ENCODE assay signal across 9 cellular contexts in genomic region chr3:45462522-45463262, GRCh38.
A peak's percentile ranks its signal among the peaks of the same experiment; 100 is the strongest.
DNase-seq lines count a peak whose midpoint lies in the region; ATAC-seq and TF ChIP-seq lines count a peak whose summit lies in the region.
"Had no signal": no experiment of that assay in that cellular context is flagged by ENCODE, and none has a peak within 500 bp of the region (broad histone marks: within the 10 kb centered on the region; RNA-seq: fewer than 3 reads in every experiment).

No MANE protein-coding gene starts in this region.

- peak; percentile 62 for ATAC-seq in GM21360 (IDR thresholded peaks at IDR 0.05; ENCODE audit: unreplicated experiment)
- no peak for ATAC-seq in GM19467 (IDR thresholded peaks at IDR 0.05; ENCODE audit: unreplicated experiment)

- peaks cover 46% of the 10 kb centered on the region for H3K36me3 ChIP-seq in Karpas-422 (ENCODE audit: insufficient read depth, low read length)

- H3K9ac ChIP-seq in Karpas-422 (ENCODE audit: low read length), result peak overlapping the region; percentile 62

- H3K27ac ChIP-seq in Karpas-422 (ENCODE audit: low read length), result peak overlapping the region; percentile 97

- peaks cover 19% of the 10 kb centered on the region for H3K79me2 ChIP-seq in Karpas-422 (ENCODE audit: low read length)

- no peak overlapping the region for H2AFZ ChIP-seq in Karpas-422 (ENCODE audit: low read length)

- H3K9me3 ChIP-seq in Karpas-422 (ENCODE audit: low read length), result no peaks in the 10 kb centered on the region; the same call in 1 of the 2 replicates

- no peak for TF ChIP-seq CTCF in astrocyte of the spinal cord (IDR thresholded peaks at IDR 0.05; ENCODE audit: low read depth, low read length)

- H3K9me2 ChIP-seq in Karpas-422 (replicated peaks; ENCODE audit: insufficient read depth, low read length), result no peaks in the 10 kb centered on the region

- peak overlapping the region; percentile 49 for H3K4me3 ChIP-seq in Karpas-422 (ENCODE audit: low read length)
- H3K4me3 ChIP-seq in astrocyte of the spinal cord (ENCODE audit: low read depth, low read length), result no peak overlapping the region

- H3K27me3 ChIP-seq in Karpas-422 (ENCODE audit: low read length), result no peaks in the 10 kb centered on the region

- H3K4me2 ChIP-seq in Karpas-422 (ENCODE audit: low read depth, low read length, poor library complexity, severe bottlenecking), result peak overlapping the region; percentile 74

- no peaks in the 10 kb centered on the region for H4K20me1 ChIP-seq in Karpas-422 (ENCODE audit: insufficient read depth, low read depth, low read length)

- H3K4me1 ChIP-seq in Karpas-422 (ENCODE audit: low read length), result peaks cover 43% of the 10 kb centered on the region

- in situ Hi-C loops in astrocyte of the spinal cord (cut with HindIII; ENCODE audit: low sequenced_read_pairs) (no loop called here), G401 (cut with HindIII; ENCODE audit: low sequenced_read_pairs) (no loop called here)

- peak; percentile 93 for DNase-seq in Karpas-422
- DNase-seq in astrocyte of the spinal cord (ENCODE audit: low read depth, low spot score), result peak; percentile 38
- peak in 2 of 3 experiments; percentile 5 to 10 for DNase-seq in stimulated activated CD4-positive, alpha-beta T cell treated with anti-CD3 and anti-CD28 coated beads, TNF-alpha, amount 100 ng/mL, for 4 hours (ENCODE audit: low read depth in 3 of 3)
- DNase-seq in G401 (ENCODE audit: low spot score), result no peak
- no peak for DNase-seq in NOMO-1 treated with DMSO at 0.1 percent for 48 hours (lab: John Stamatoyannopoulos, UW; ENCODE audit: unreplicated experiment)
- no peak for DNase-seq in kidney glomerular epithelial cell (lab: John Stamatoyannopoulos, UW)
- DNase-seq: NCI-H146 had no signal

Comparison
In these comparisons a context has a peak if more than half of its experiments do, and no peak if none do; other contexts are left out.
1. DNase-seq: peak in Karpas-422 (single experiment), astrocyte of the spinal cord (single experiment) and stimulated activated CD4-positive, alpha-beta T cell treated with anti-CD3 and anti-CD28 coated beads, TNF-alpha, amount 100 ng/mL, for 4 hours (2 of 3); none in G401 (single experiment), NOMO-1 treated with DMSO at 0.1 percent for 48 hours (single experiment) and kidney glomerular epithelial cell (single experiment).